ENCODE assay signal across 14 cellular contexts in genomic region chr6:34067814-34068213, GRCh38.
A peak's percentile ranks its signal among the peaks of the same experiment; 100 is the strongest.
DNase-seq lines count a peak whose midpoint lies in the region; ATAC-seq, FAIRE-seq and TF ChIP-seq lines count a peak whose summit lies in the region.
"Had no signal": no experiment of that assay in that cellular context is flagged by ENCODE, and none has a peak within 500 bp of the region (broad histone marks: within the 10 kb centered on the region; RNA-seq: fewer than 3 reads in every experiment).

No MANE protein-coding gene starts in this region.

- no peaks in the 10 kb centered on the region for H3K4me1 Mint-ChIP-seq in activated T-helper 2 cell treated with anti-CD3 and anti-CD28 coated beads, Interferon-gamma antibody, Interleukin-2, Interleukin-4, amounts not matched to agents 10 μg/mL and 5 μg/mL and 100 μg/mL, durations not matched to agents 14 hours and 24 hours and 36 hours (ENCODE audit: low read depth)

- H3K4me3 Mint-ChIP-seq in activated T-helper 2 cell treated with anti-CD3 and anti-CD28 coated beads, Interferon-gamma antibody, Interleukin-2, Interleukin-4, amounts not matched to agents 10 μg/mL and 5 μg/mL and 100 μg/mL, durations not matched to agents 14 hours and 24 hours and 36 hours (ENCODE audit: low read depth): no peak overlapping the region
- H3K4me3 Mint-ChIP-seq: neural crest cell had no signal

- RAD21 ChIA-PET in HCT116 (lab: Charles Lee; ENCODE audit: low non-redundant PET in 1 of 2, low total read pairs in 2 of 2, uncharacterized antibody in 2 of 2, unreplicated experiment in 2 of 2): interaction anchor here in 1 of 2 experiments (0.9 kb wide), 1 partner anchor 101 kb away, joined by 4 read pairs; no protein-coding TSS in a partner anchor

- H3K4me3 ChIP-seq in HCT116 (replicated peaks in 1 of 2; ENCODE audit: low read depth in 1 of 2, low read length in 2 of 2): no peak overlapping the region
- H3K4me3 ChIP-seq in SU-DHL-6 (ENCODE audit: insufficient read depth, low read length, poor library complexity, severe bottlenecking): no peak overlapping the region
- H3K4me3 ChIP-seq in HepG2 (replicated peaks in 1 of 3; ENCODE audit: insufficient read depth in 1 of 3, low read depth in 2 of 3, low read length in 3 of 3): no peak overlapping the region
- H3K4me3 ChIP-seq in aorta (ENCODE audit: low read length in 2 of 2): no peak overlapping the region
- H3K4me3 ChIP-seq: PC-9 had no signal

- H2AFZ ChIP-seq in HCT116 (ENCODE audit: low read depth, low read length, poor library complexity, severe bottlenecking): no peak overlapping the region
- H2AFZ ChIP-seq in SU-DHL-6 (ENCODE audit: low read depth, low read length, severe bottlenecking): no peak overlapping the region
- no peak overlapping the region for H2AFZ ChIP-seq in HepG2 (ENCODE audit: low read length)
- H2AFZ ChIP-seq: PC-9 had no signal

- TF ChIP-seq RAD21 in HCT116 (IDR thresholded peaks at IDR 0.05; ENCODE audit: low read depth): peak; percentile 37; the same call in 1 of the 2 replicates
- no peak for TF ChIP-seq RAD21 in HepG2 (CRISPR knock-in tag; IDR thresholded peaks at IDR 0.05)

- H4K20me1 ChIP-seq in HCT116 (ENCODE audit: insufficient read depth): no peaks in the 10 kb centered on the region
- H4K20me1 ChIP-seq in SU-DHL-6 (ENCODE audit: low read depth, low read length): no peaks in the 10 kb centered on the region
- no peaks in the 10 kb centered on the region; the same call in 1 of the 2 replicates for H4K20me1 ChIP-seq in HepG2 (ENCODE audit: insufficient read depth, low read length)

- no peaks in the 10 kb centered on the region for H3K4me1 ChIP-seq in HCT116 (ENCODE audit: control insufficient read depth in 1 of 2, insufficient read depth in 2 of 2, low read length in 2 of 2)
- no peaks in the 10 kb centered on the region for H3K4me1 ChIP-seq in HepG2 (ENCODE audit: insufficient read depth, low read length)
- H3K4me1 ChIP-seq in aorta (ENCODE audit: control insufficient read depth in 1 of 2, insufficient read depth in 2 of 2, low read length in 2 of 2): no peaks in the 10 kb centered on the region

- peak; percentile 34 for DNase-seq in NCI-H146 (lab: John Stamatoyannopoulos, UW)
- no peak for DNase-seq in NCI-H146 treated with DMSO at 0.1 percent for 48 hours (lab: John Stamatoyannopoulos, UW; ENCODE audit: unreplicated experiment)
- no peak for DNase-seq in HCT116 (ENCODE audit: low read depth, low spot score)
- DNase-seq in HepG2 (ENCODE audit: low spot score): no peak
- DNase-seq in aorta: no peak
- no peak for DNase-seq in activated T-helper 2 cell treated with anti-CD3 and anti-CD28 coated beads, Interferon-gamma antibody, Interleukin-2, Interleukin-4, amounts not matched to agents 10 μg/mL and 5 μg/mL and 100 μg/mL, durations not matched to agents 14 hours and 24 hours and 36 hours (ENCODE audit: low spot score)
- DNase-seq: DMS79, MV-4-11 had no signal

- no peaks in the 10 kb centered on the region for H3K79me2 ChIP-seq in HCT116 (ENCODE audit: insufficient read depth, low read length)
- H3K79me2 ChIP-seq in SU-DHL-6 (ENCODE audit: insufficient read depth, low read length): no peaks in the 10 kb centered on the region
- no peaks in the 10 kb centered on the region for H3K79me2 ChIP-seq in HepG2 (ENCODE audit: insufficient read depth, low read length)

- H3K9ac ChIP-seq in HCT116 (ENCODE audit: low read length) (no peak overlapping the region), SU-DHL-6 (ENCODE audit: low read length) (no peak overlapping the region), HepG2 (ENCODE audit: insufficient read depth, low read depth, low read length) (no peak overlapping the region)

- ATAC-seq in HCT116 (peak; percentile 56), HepG2 (peak; percentile 50), HG02870 (IDR thresholded peaks at IDR 0.05; ENCODE audit: unreplicated experiment) (no peak), aorta (ENCODE audit: low FRiP score) (no peak)

- H3K36me3 ChIP-seq in HCT116 (ENCODE audit: control insufficient read depth in 1 of 2, insufficient read depth in 2 of 2, low read length in 2 of 2) (no peaks in the 10 kb centered on the region), SU-DHL-6 (ENCODE audit: low read length) (no peaks in the 10 kb centered on the region), HepG2 (replicated peaks in 1 of 2; ENCODE audit: control insufficient read depth in 1 of 2, insufficient read depth in 2 of 2, low read length in 2 of 2) (no peaks in the 10 kb centered on the region), aorta (ENCODE audit: control insufficient read depth in 1 of 2, insufficient read depth in 2 of 2, low read length in 1 of 2) (no peaks in the 10 kb centered on the region)

- TF ChIP-seq CTCF in HCT116 (IDR thresholded peaks at IDR 0.05 in 2 of 3, conservative IDR thresholded peaks at IDR 0.05 in 1 of 3; ENCODE audit: borderline replicate concordance in 1 of 3, insufficient read depth in 1 of 3, low read depth in 2 of 3, low read length in 2 of 3) (peak in 2 of 3 experiments; percentile 7 to 18; a peak in 1 of 6 replicates), SU-DHL-6 (IDR thresholded peaks at IDR 0.05; ENCODE audit: insufficient read depth, low read length, poor library complexity, severe bottlenecking) (peak; percentile 34), HepG2 (CRISPR knock-in tag; IDR thresholded peaks at IDR 0.05) (peak; percentile 72)

- H3K27ac Mint-ChIP-seq in activated T-helper 2 cell treated with anti-CD3 and anti-CD28 coated beads, Interferon-gamma antibody, Interleukin-2, Interleukin-4, amounts not matched to agents 10 μg/mL and 5 μg/mL and 100 μg/mL, durations not matched to agents 14 hours and 24 hours and 36 hours: no peak overlapping the region

- intact Hi-C loops in HCT116 (cut with micrococcal nuclease): no loop called here
- intact Hi-C loops in HepG2 (cut with micrococcal nuclease; ENCODE audit: unreplicated experiment): no loop called here
- intact Hi-C loops in aorta (cut with DNase I): no loop called here
- intact Hi-C loops in activated T-helper 2 cell treated with anti-CD3 and anti-CD28 coated beads, Interferon-gamma antibody, Interleukin-2, Interleukin-4, amounts not matched to agents 10 μg/mL and 5 μg/mL and 100 μg/mL, durations not matched to agents 14 hours and 24 hours and 36 hours (cut with micrococcal nuclease): no loop called here

- H3K9me3 ChIP-seq in HCT116 (ENCODE audit: control insufficient read depth in 1 of 2, insufficient read depth in 1 of 2, low read depth in 1 of 2, low read length in 2 of 2) (peaks cover 0 to 8% of the 10 kb centered on the region in 2 experiments; a peak in 1 of 4 replicates), SU-DHL-6 (ENCODE audit: insufficient read depth, low read length) (peaks cover 15% of the 10 kb centered on the region; the same call in 1 of the 2 replicates), HepG2 (ENCODE audit: low read length) (peaks cover 15% of the 10 kb centered on the region), aorta (ENCODE audit: control insufficient read depth, low read length) (no peaks in the 10 kb centered on the region)

- no peak overlapping the region for H3K27ac ChIP-seq in HCT116 (ENCODE audit: low read depth, low read length)
- no peak overlapping the region for H3K27ac ChIP-seq in SU-DHL-6 (ENCODE audit: low read depth, low read length)
- no peak overlapping the region for H3K27ac ChIP-seq in HepG2 (ENCODE audit: extremely low read length, insufficient read depth, low read length)
- no peak overlapping the region for H3K27ac ChIP-seq in aorta (ENCODE audit: low read depth in 1 of 2, low read length in 2 of 2)
- H3K27ac ChIP-seq: PC-9 had no signal

- no peak for FAIRE-seq in HepG2 (lab: Jason Lieb, UNC)
- FAIRE-seq: A204.1, islet of Langerhans had no signal

- H3K9me2 ChIP-seq in HCT116 (ENCODE audit: insufficient read depth) (no peaks in the 10 kb centered on the region), SU-DHL-6 (replicated peaks; ENCODE audit: insufficient read depth, low read length) (no peaks in the 10 kb centered on the region)

- in situ Hi-C loops in HepG2 (cut with HindIII; ENCODE audit: extremely low pct_ligation_motif_present, low pct_unique_long_range_greater_than_20kb): no loop called here

- POLR2A ChIA-PET in HCT116 (lab: Charles Lee): no interaction called here
- POLR2A ChIA-PET in HepG2 (lab: Yijun Ruan, JAX): no interaction called here

- no peaks in the 10 kb centered on the region for H3K27me3 Mint-ChIP-seq in activated T-helper 2 cell treated with anti-CD3 and anti-CD28 coated beads, Interferon-gamma antibody, Interleukin-2, Interleukin-4, amounts not matched to agents 10 μg/mL and 5 μg/mL and 100 μg/mL, durations not matched to agents 14 hours and 24 hours and 36 hours (ENCODE audit: low read depth)

- BruUV-seq in HCT116 (replicated peaks; lab: Mats Ljungman, UMichigan) (no TSS peak), HepG2 (replicated peaks; lab: Mats Ljungman, UMichigan) (no TSS peak)

- TF ChIP-seq POLR2A in HCT116 (IDR thresholded peaks at IDR 0.05; ENCODE audit: borderline replicate concordance, extremely low read depth, insufficient read depth, insufficient read length): no peak
- TF ChIP-seq POLR2A in HepG2 (IDR thresholded peaks at IDR 0.05; ENCODE audit: insufficient read depth in 1 of 2, low read depth in 2 of 2, low read length in 2 of 2): no peak

- H3K27me3 ChIP-seq in HCT116 (ENCODE audit: insufficient read depth, low read length) (peaks cover 5% of the 10 kb centered on the region; the same call in 1 of the 2 replicates), SU-DHL-6 (ENCODE audit: low read length) (no peaks in the 10 kb centered on the region), HepG2 (ENCODE audit: control insufficient read depth in 1 of 2, insufficient read depth in 2 of 2, low read length in 2 of 2) (peaks cover 13 to 56% of the 10 kb centered on the region in 2 experiments; a peak in 4 of 5 replicates), aorta (ENCODE audit: control insufficient read depth in 1 of 2, insufficient read depth in 2 of 2, low read length in 1 of 2) (no peaks in the 10 kb centered on the region)

- WGBS in HepG2 (ENCODE audit: low lambda C conversion rate): 4% methylated on average over 10 of the region's 13 CpGs
- WGBS in aorta, 2 donors: 37 to 46% methylated on average over 13 of the region's 13 CpGs

- CTCF ChIA-PET in HCT116 (lab: Charles Lee): no interaction called here
- CTCF ChIA-PET in HepG2 (lab: Yijun Ruan, JAX; ENCODE audit: low intra/inter-chr PET ratio, low total read pairs): no interaction called here

- H3K9me3 Mint-ChIP-seq in activated T-helper 2 cell treated with anti-CD3 and anti-CD28 coated beads, Interferon-gamma antibody, Interleukin-2, Interleukin-4, amounts not matched to agents 10 μg/mL and 5 μg/mL and 100 μg/mL, durations not matched to agents 14 hours and 24 hours and 36 hours: no peaks in the 10 kb centered on the region
- H3K9me3 Mint-ChIP-seq: neural crest cell had no signal

- TF ChIP-seq EP300 in HepG2 (IDR thresholded peaks at IDR 0.05; ENCODE audit: low read depth in 2 of 2, low read length in 2 of 2) (no peak), HepG2 (CRISPR knock-in tag; IDR thresholded peaks at IDR 0.05; ENCODE audit: borderline replicate concordance) (no peak)

- no peak overlapping the region for H3K4me2 ChIP-seq in HCT116 (ENCODE audit: low read length)
- H3K4me2 ChIP-seq in SU-DHL-6 (ENCODE audit: low read depth, low read length, poor library complexity, severe bottlenecking): no peak overlapping the region
- H3K4me2 ChIP-seq in HepG2 (ENCODE audit: low read depth, low read length): no peak overlapping the region
- H3K4me2 ChIP-seq: PC-9 had no signal

- no peaks in the 10 kb centered on the region for H3F3A ChIP-seq in SU-DHL-6 (ENCODE audit: insufficient read depth)

- H3K36me3 Mint-ChIP-seq in activated T-helper 2 cell treated with anti-CD3 and anti-CD28 coated beads, Interferon-gamma antibody, Interleukin-2, Interleukin-4, amounts not matched to agents 10 μg/mL and 5 μg/mL and 100 μg/mL, durations not matched to agents 14 hours and 24 hours and 36 hours (ENCODE audit: low read depth): no peaks in the 10 kb centered on the region

Comparison
In these comparisons a context has a peak if more than half of its experiments do, and no peak if none do; other contexts are left out.
1. ATAC-seq: peak in HCT116 (single experiment) and HepG2 (single experiment); none in HG02870 (single experiment) and aorta (single experiment).
2. CTCF ChIP-seq: peak in every context shown above with its lines; median percentile 72 in HepG2; 34 in SU-DHL-6; 12 in HCT116.